1 cellular context compared by ENCODE assay signal in the genomic region with DNA sequence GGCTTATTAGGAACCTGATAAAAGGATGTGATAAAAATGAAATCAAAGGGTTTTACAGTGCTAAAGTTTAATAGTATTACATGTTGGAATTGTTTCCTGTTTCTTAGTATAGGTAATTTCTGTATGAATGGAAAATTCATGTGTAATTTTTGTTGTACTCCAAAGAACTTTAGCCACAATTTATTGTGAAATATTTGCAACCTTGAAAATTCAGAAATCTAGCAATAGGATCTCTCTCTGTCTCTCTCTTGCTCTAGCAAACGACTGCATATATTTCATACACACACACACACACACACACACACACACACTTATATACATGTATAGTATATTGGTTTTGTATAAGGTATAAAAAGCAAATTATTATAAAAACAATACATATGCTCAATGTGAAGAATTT.
A peak's percentile ranks its signal among the peaks of the same experiment; 100 is the strongest.
TF ChIP-seq lines count a peak whose summit lies in the region.

No MANE protein-coding gene starts in this region.

TF ChIP-seq in HepG2, 621 proteins besides CTCF, POLR2A, EP300 and RAD21:
- TF ChIP-seq, protein P1, sequence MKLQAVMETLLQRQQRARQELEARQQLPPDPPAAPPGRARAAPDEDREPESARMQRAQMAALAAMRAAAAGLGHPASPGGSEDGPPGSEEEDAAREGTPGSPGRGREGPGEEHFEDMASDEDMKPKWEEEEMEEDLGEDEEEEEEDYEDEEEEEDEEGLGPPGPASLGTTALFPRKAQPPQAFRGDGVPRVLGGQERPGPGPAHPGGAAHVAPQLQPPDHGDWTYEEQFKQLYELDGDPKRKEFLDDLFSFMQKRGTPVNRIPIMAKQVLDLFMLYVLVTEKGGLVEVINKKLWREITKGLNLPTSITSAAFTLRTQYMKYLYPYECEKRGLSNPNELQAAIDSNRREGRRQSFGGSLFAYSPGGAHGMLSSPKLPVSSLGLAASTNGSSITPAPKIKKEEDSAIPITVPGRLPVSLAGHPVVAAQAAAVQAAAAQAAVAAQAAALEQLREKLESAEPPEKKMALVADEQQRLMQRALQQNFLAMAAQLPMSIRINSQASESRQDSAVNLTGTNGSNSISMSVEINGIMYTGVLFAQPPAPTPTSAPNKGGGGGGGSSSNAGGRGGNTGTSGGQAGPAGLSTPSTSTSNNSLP (IDR thresholded peaks at IDR 0.05; ENCODE audit: low read depth, low read length): 0 out of 2 replicates have a peak, but pooled peaks have one; percentile 6
- TF ChIP-seq TCF7 (IDR thresholded peaks at IDR 0.05; ENCODE audit: low read depth) (no peak), CEBPB (IDR thresholded peaks at IDR 0.05; ENCODE audit: borderline replicate concordance, low read depth, low read length) (peak; percentile 57; the same call in 1 of the 2 replicates)
TF ChIP-seq in HepG2: peak in this region for 2.
